Comparison of ENCODE assay signal across 1 cellular context in the genomic region with DNA sequence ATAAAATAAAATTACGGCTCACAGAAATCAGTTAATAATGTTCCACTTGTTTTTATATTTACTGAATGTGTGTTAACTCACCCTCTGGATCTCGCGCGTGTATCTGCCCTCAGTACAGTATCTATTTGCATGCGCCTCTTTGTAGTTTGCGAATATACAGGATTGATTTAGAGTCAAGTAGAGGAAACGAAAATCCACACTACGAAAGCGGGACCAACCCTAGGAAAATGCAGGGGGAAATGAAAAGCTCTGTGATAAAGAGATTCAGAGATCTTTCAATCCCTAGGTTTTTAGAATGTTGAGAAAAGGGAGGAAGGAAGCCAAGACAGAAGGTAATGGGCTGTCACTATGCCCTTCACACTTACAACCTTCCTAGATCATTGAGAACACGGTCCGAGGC.
TF ChIP-seq lines count a peak whose summit lies in the region.

No MANE protein-coding gene starts in this region.

TF ChIP-seq in neural cell, 6 proteins besides CTCF, POLR2A, EP300 and RAD21 (continued from another document):
- TF ChIP-seq, protein P1, sequence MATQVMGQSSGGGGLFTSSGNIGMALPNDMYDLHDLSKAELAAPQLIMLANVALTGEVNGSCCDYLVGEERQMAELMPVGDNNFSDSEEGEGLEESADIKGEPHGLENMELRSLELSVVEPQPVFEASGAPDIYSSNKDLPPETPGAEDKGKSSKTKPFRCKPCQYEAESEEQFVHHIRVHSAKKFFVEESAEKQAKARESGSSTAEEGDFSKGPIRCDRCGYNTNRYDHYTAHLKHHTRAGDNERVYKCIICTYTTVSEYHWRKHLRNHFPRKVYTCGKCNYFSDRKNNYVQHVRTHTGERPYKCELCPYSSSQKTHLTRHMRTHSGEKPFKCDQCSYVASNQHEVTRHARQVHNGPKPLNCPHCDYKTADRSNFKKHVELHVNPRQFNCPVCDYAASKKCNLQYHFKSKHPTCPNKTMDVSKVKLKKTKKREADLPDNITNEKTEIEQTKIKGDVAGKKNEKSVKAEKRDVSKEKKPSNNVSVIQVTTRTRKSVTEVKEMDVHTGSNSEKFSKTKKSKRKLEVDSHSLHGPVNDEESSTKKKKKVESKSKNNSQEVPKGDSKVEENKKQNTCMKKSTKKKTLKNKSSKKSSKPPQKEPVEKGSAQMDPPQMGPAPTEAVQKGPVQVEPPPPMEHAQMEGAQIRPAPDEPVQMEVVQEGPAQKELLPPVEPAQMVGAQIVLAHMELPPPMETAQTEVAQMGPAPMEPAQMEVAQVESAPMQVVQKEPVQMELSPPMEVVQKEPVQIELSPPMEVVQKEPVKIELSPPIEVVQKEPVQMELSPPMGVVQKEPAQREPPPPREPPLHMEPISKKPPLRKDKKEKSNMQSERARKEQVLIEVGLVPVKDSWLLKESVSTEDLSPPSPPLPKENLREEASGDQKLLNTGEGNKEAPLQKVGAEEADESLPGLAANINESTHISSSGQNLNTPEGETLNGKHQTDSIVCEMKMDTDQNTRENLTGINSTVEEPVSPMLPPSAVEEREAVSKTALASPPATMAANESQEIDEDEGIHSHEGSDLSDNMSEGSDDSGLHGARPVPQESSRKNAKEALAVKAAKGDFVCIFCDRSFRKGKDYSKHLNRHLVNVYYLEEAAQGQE (IDR thresholded peaks at IDR 0.05; ENCODE audit: borderline replicate concordance): no peak
- no peak for TF ChIP-seq EZH2 (IDR thresholded peaks at IDR 0.05; ENCODE audit: borderline replicate concordance, insufficient read depth, low read length, poor library complexity, severe bottlenecking)
